ENCODE assay signal across 1 cellular context in genomic region chr15:84845631-84846030, GRCh38.
TF ChIP-seq lines count a peak whose summit lies in the region.

No MANE protein-coding gene starts in this region.

TF ChIP-seq in HEK293, 187 proteins besides CTCF, POLR2A, EP300 and RAD21 (continued from another document):
- peak; percentile 57; the same call in 1 of the 2 replicates for TF ChIP-seq PRDM10 (tag by site-specific recombination; IDR thresholded peaks at IDR 0.05)
- 0 out of 2 replicates have a peak, but pooled peaks have one; percentile 39 for TF ChIP-seq ZNF785 (tag by site-specific recombination; IDR thresholded peaks at IDR 0.05)
- peak; percentile 19; the same call in 1 of the 2 replicates for TF ChIP-seq ZNF600 (tag by site-specific recombination; IDR thresholded peaks at IDR 0.05)
TF ChIP-seq in HEK293: peak in this region for 5; not testable (repeated sequence) for 182.
